24 cellular contexts compared by ENCODE assay signal in genomic region chr16:26749072-26749471, GRCh38.
"Had no signal": no experiment of that assay in that cellular context is flagged by ENCODE, and none has a peak within 500 bp of the region (broad histone marks: within the 10 kb centered on the region; RNA-seq: fewer than 3 reads in every experiment).

No MANE protein-coding gene starts in this region.

- DNase-seq: colonic mucosa; cortex of kidney; dermis blood vessel endothelial cell; dorsolateral prefrontal cortex; effector CD4-positive, alpha-beta T cell; effector CD8-positive, alpha-beta T cell; effector memory CD4-positive, alpha-beta T cell; effector memory CD8-positive, alpha-beta T cell; endodermal cell; erythroblast; esophagus squamous epithelium; foreskin fibroblast; foreskin keratinocyte; foreskin melanocyte; gastrocnemius medialis; glutamatergic neuron; head of caudate nucleus; heart right ventricle had no signal

- H3K4me1 ChIP-seq: colonic mucosa, esophagus squamous epithelium, foreskin keratinocyte, gastrocnemius medialis, gastroesophageal sphincter had no signal

- H3K9me3 ChIP-seq: colonic mucosa, esophagus muscularis mucosa, esophagus squamous epithelium, gastrocnemius medialis, gastroesophageal sphincter, heart left ventricle had no signal

- H3K36me3 ChIP-seq: colonic mucosa, esophagus muscularis mucosa, esophagus squamous epithelium, gastrocnemius medialis, gastroesophageal sphincter, heart left ventricle, heart right ventricle had no signal

- ATAC-seq: effector memory CD8-positive, alpha-beta T cell; esophagus mucosa; foreskin keratinocyte; gastrocnemius medialis; gastroesophageal sphincter had no signal

- H3K27ac ChIP-seq: colonic mucosa, coronary artery, dorsolateral prefrontal cortex, epithelial cell of prostate, esophagus muscularis mucosa, esophagus squamous epithelium, foreskin keratinocyte, gastrocnemius medialis, gastroesophageal sphincter had no signal

- H3K4me3 ChIP-seq: colonic mucosa, coronary artery, dorsolateral prefrontal cortex, esophagus muscularis mucosa, esophagus squamous epithelium, gastrocnemius medialis, gastroesophageal sphincter, heart left ventricle, heart right ventricle had no signal

- H3K27me3 ChIP-seq: colonic mucosa, esophagus muscularis mucosa, foreskin keratinocyte, gastrocnemius medialis, heart right ventricle had no signal
